1 cellular context compared by ENCODE assay signal in genomic region chr20:64185276-64185900, GRCh38.
A peak's percentile ranks its signal among the peaks of the same experiment; 100 is the strongest.
TF ChIP-seq lines count a peak whose summit lies in the region.

No MANE protein-coding gene starts in this region.

TF ChIP-seq in HepG2, 621 proteins besides CTCF, POLR2A, EP300 and RAD21 (continued from another document):
- TF ChIP-seq ZNF724P (CRISPR knock-in tag; IDR thresholded peaks at IDR 0.05; ENCODE audit: borderline replicate concordance) (0 out of 2 replicates have a peak, but pooled peaks have one; percentile 43), ZNF83 (CRISPR knock-in tag; IDR thresholded peaks at IDR 0.05; ENCODE audit: borderline replicate concordance) (no peak), NFKB2 (CRISPR knock-in tag; IDR thresholded peaks at IDR 0.05; ENCODE audit: borderline replicate concordance) (no peak), ZNF572 (CRISPR knock-in tag; IDR thresholded peaks at IDR 0.05) (no peak), NR2C2 (CRISPR knock-in tag; IDR thresholded peaks at IDR 0.05; ENCODE audit: borderline replicate concordance) (no peak), FOXO4 (CRISPR knock-in tag; conservative IDR thresholded peaks at IDR 0.05) (no peak), PLSCR1 (CRISPR knock-in tag; IDR thresholded peaks at IDR 0.05; ENCODE audit: borderline replicate concordance) (no peak), HNRNPLL (IDR thresholded peaks at IDR 0.05; ENCODE audit: low read depth, low read length, poor library complexity, severe bottlenecking) (no peak), ATF7-NPFF (CRISPR knock-in tag; IDR thresholded peaks at IDR 0.05; ENCODE audit: low read depth) (0 out of 2 replicates have a peak, but pooled peaks have one; percentile 31), FOXK1 (CRISPR knock-in tag; IDR thresholded peaks at IDR 0.05; ENCODE audit: borderline replicate concordance, low read depth) (no peak), DMAP1 (CRISPR knock-in tag; IDR thresholded peaks at IDR 0.05) (no peak), ZNF768 (CRISPR knock-in tag; IDR thresholded peaks at IDR 0.05) (0 out of 2 replicates have a peak, but pooled peaks have one; percentile 22), ZNF460 (CRISPR knock-in tag; IDR thresholded peaks at IDR 0.05; ENCODE audit: borderline replicate concordance) (no peak), TCF12 (IDR thresholded peaks at IDR 0.05) (no peak), TCF12 (CRISPR knock-in tag; IDR thresholded peaks at IDR 0.05) (no peak), CCAR2 (optimal IDR thresholded peaks at IDR 0.05; ENCODE audit: low read depth, low read length) (no peak), NCOA2 (CRISPR knock-in tag; IDR thresholded peaks at IDR 0.05) (no peak), PLRG1 (conservative IDR thresholded peaks at IDR 0.05) (no peak), MAFG (CRISPR knock-in tag; IDR thresholded peaks at IDR 0.05) (no peak)
TF ChIP-seq in HepG2: peak in this region for 4.
